In the genomic region with DNA sequence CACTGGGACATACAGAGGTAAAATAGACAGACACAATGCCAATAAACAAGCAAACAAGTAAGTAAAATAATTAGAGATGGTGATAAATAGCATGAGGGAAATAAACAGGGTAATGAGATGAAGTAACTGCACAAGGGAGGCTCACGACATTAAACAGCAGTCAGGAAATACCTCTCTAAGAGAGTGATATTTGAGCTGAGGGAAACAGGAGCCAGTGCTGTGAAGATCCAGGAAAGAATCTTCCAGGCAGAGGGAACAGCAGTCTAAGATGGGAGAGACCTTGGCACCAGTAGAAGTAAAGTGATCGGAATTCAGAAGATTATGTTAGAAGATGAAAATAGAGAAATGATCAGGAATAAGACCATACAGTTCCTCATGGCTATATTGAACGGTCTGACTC, we compare ENCODE assay signal across 2 cellular contexts.
TF ChIP-seq lines count a peak whose summit lies in the region.

No MANE protein-coding gene starts in this region.

TF ChIP-seq in SK-N-SH treated with all-trans-retinoic acid at 6 μM for 48 hours, 23 proteins besides CTCF, POLR2A, EP300 and RAD21 (continued from another document):
- TF ChIP-seq CSRNP3 (CRISPR knock-in tag; IDR thresholded peaks at IDR 0.05): no peak
- TF ChIP-seq, protein P1, sequence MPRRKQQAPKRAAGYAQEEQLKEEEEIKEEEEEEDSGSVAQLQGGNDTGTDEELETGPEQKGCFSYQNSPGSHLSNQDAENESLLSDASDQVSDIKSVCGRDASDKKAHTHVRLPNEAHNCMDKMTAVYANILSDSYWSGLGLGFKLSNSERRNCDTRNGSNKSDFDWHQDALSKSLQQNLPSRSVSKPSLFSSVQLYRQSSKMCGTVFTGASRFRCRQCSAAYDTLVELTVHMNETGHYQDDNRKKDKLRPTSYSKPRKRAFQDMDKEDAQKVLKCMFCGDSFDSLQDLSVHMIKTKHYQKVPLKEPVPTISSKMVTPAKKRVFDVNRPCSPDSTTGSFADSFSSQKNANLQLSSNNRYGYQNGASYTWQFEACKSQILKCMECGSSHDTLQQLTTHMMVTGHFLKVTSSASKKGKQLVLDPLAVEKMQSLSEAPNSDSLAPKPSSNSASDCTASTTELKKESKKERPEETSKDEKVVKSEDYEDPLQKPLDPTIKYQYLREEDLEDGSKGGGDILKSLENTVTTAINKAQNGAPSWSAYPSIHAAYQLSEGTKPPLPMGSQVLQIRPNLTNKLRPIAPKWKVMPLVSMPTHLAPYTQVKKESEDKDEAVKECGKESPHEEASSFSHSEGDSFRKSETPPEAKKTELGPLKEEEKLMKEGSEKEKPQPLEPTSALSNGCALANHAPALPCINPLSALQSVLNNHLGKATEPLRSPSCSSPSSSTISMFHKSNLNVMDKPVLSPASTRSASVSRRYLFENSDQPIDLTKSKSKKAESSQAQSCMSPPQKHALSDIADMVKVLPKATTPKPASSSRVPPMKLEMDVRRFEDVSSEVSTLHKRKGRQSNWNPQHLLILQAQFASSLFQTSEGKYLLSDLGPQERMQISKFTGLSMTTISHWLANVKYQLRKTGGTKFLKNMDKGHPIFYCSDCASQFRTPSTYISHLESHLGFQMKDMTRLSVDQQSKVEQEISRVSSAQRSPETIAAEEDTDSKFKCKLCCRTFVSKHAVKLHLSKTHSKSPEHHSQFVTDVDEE (CRISPR knock-in tag; IDR thresholded peaks at IDR 0.05): no peak
- no peak for TF ChIP-seq ISL1 (CRISPR knock-in tag; IDR thresholded peaks at IDR 0.05)

TF ChIP-seq in SK-N-SH, 30 proteins besides CTCF, POLR2A, EP300 and RAD21 (continued from another document):
- no peak for TF ChIP-seq REST (IDR thresholded peaks at IDR 0.05; ENCODE audit: low read depth, low read length)
- TF ChIP-seq, protein P2, sequence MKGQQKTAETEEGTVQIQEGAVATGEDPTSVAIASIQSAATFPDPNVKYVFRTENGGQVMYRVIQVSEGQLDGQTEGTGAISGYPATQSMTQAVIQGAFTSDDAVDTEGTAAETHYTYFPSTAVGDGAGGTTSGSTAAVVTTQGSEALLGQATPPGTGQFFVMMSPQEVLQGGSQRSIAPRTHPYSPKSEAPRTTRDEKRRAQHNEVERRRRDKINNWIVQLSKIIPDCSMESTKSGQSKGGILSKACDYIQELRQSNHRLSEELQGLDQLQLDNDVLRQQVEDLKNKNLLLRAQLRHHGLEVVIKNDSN (IDR thresholded peaks at IDR 0.05; ENCODE audit: borderline replicate concordance, low read depth): no peak
- TF ChIP-seq SMC3 (IDR thresholded peaks at IDR 0.05; ENCODE audit: low read depth, low read length): no peak
- TF ChIP-seq CHD2 (IDR thresholded peaks at IDR 0.05; ENCODE audit: low read length, partially characterized antibody): no peak
TF ChIP-seq in SK-N-SH: peak in this region for 0.
